In genomic region chr6:137661601-137662000, GRCh38 we compare ENCODE assay signal across 8 cellular contexts.
DNase-seq lines count a peak whose midpoint lies in the region; ATAC-seq and TF ChIP-seq lines count a peak whose summit lies in the region.

No MANE protein-coding gene starts in this region.

- peaks cover 8% of the 10 kb centered on the region for H3K27me3 ChIP-seq in foreskin keratinocyte

- no peaks in the 10 kb centered on the region for H3K4me1 Mint-ChIP-seq in CD14-positive monocyte
- H3K4me1 Mint-ChIP-seq in activated CD4-positive, alpha-beta memory T cell treated with anti-CD3 and anti-CD28 coated beads for 36 hours (ENCODE audit: low read depth), result peaks cover 24% of the 10 kb centered on the region
- peaks cover 36% of the 10 kb centered on the region for H3K4me1 Mint-ChIP-seq in T-helper 2 cell treated with Interferon-gamma antibody and Interleukin-4, amounts not matched to agents 5 μg/mL and 100 μg/mL, for 36 hours (ENCODE audit: low read depth)

- ATAC-seq in foreskin keratinocyte, result peak; percentile 45

- no peaks in the 10 kb centered on the region for H3K36me3 Mint-ChIP-seq in CD14-positive monocyte
- peaks cover under 1% of the 10 kb centered on the region for H3K36me3 Mint-ChIP-seq in activated CD4-positive, alpha-beta memory T cell treated with anti-CD3 and anti-CD28 coated beads for 36 hours
- H3K36me3 Mint-ChIP-seq in T-helper 2 cell treated with Interferon-gamma antibody and Interleukin-4, amounts not matched to agents 5 μg/mL and 100 μg/mL, for 36 hours (ENCODE audit: low read depth), result no peaks in the 10 kb centered on the region

- no peaks in the 10 kb centered on the region for H3K4me1 ChIP-seq in foreskin keratinocyte

- H3K27me3 Mint-ChIP-seq in CD14-positive monocyte (ENCODE audit: low read depth in 3 of 3), result peaks cover 0 to 2% (median 1%) of the 10 kb centered on the region in 3 donors
- peaks cover 8% of the 10 kb centered on the region for H3K27me3 Mint-ChIP-seq in activated CD4-positive, alpha-beta memory T cell treated with anti-CD3 and anti-CD28 coated beads for 36 hours
- peaks cover 1% of the 10 kb centered on the region for H3K27me3 Mint-ChIP-seq in T-helper 2 cell treated with Interferon-gamma antibody and Interleukin-4, amounts not matched to agents 5 μg/mL and 100 μg/mL, for 36 hours (ENCODE audit: low read depth)

- peaks cover 0 to 7% (median 3%) of the 10 kb centered on the region in 7 donors for H3K9me3 Mint-ChIP-seq in CD14-positive monocyte
- H3K9me3 Mint-ChIP-seq in activated CD4-positive, alpha-beta memory T cell treated with anti-CD3 and anti-CD28 coated beads for 36 hours, result no peaks in the 10 kb centered on the region
- H3K9me3 Mint-ChIP-seq in T-helper 2 cell treated with Interferon-gamma antibody and Interleukin-4, amounts not matched to agents 5 μg/mL and 100 μg/mL, for 36 hours, result peaks cover under 1% of the 10 kb centered on the region

- intact Hi-C loops in CD14-positive monocyte (cut with micrococcal nuclease), result loop anchor here in 1 of 2 donors (10.0 kb wide), 1 partner anchor 443 kb away; the partner anchor contains the start of gene PERP
- intact Hi-C loops in activated CD4-positive, alpha-beta memory T cell treated with anti-CD3 and anti-CD28 coated beads for 36 hours (cut with micrococcal nuclease), result loop anchor here (1.0 to 2.0 kb wide), 2 partner anchors 45 to 448 kb away; no protein-coding TSS in a partner anchor

- DNase-seq in CD14-positive monocyte (ENCODE audit: low spot score), result no peak
- DNase-seq in HT-29 (ENCODE audit: low spot score), result peak; percentile 32
- DNase-seq in activated CD4-positive, alpha-beta memory T cell treated with anti-CD3 and anti-CD28 coated beads for 36 hours, result peak; percentile 58
- DNase-seq in foreskin keratinocyte, result peak in 1 of 2 donors; percentile 32
- peak in 2 of 3 donors; percentile 46 to 47 for DNase-seq in stimulated activated CD4-positive, alpha-beta T cell treated with anti-CD3 and anti-CD28 coated beads, TNF-alpha, amount 100 ng/mL, for 48 hours (ENCODE audit: low read depth in 3 of 3)
- DNase-seq in NCI-H2081 treated with DMSO at 0.1 percent for 48 hours (lab: John Stamatoyannopoulos, UW), result no peak
- no peak for DNase-seq in AG08396 (ENCODE audit: low spot score)
- DNase-seq in T-helper 2 cell treated with Interferon-gamma antibody and Interleukin-4, amounts not matched to agents 5 μg/mL and 100 μg/mL, for 36 hours (ENCODE audit: low spot score), result no peak

- H3K27ac ChIP-seq in foreskin keratinocyte, result no peak overlapping the region

- no peak overlapping the region for H3K4me3 Mint-ChIP-seq in CD14-positive monocyte
- no peak overlapping the region for H3K4me3 Mint-ChIP-seq in activated CD4-positive, alpha-beta memory T cell treated with anti-CD3 and anti-CD28 coated beads for 36 hours
- H3K4me3 Mint-ChIP-seq in T-helper 2 cell treated with Interferon-gamma antibody and Interleukin-4, amounts not matched to agents 5 μg/mL and 100 μg/mL, for 36 hours, result no peak overlapping the region

- peak; percentile 39 for TF ChIP-seq CTCF in CD14-positive monocyte (IDR thresholded peaks at IDR 0.05)
- peak; percentile 73 for TF ChIP-seq CTCF in foreskin keratinocyte (conservative IDR thresholded peaks at IDR 0.05)

- CTCF ChIA-PET in activated CD4-positive, alpha-beta memory T cell treated with anti-CD3 and anti-CD28 coated beads for 36 hours (lab: Charles Lee), result interaction anchor here (0.6 to 1.7 kb wide), 9 partner anchors 11 to 347 kb away, joined by 3 to 6 read pairs (median 4); no protein-coding TSS in a partner anchor

- no peak overlapping the region for H3K27ac Mint-ChIP-seq in CD14-positive monocyte
- no peak overlapping the region for H3K27ac Mint-ChIP-seq in activated CD4-positive, alpha-beta memory T cell treated with anti-CD3 and anti-CD28 coated beads for 36 hours
- no peak overlapping the region for H3K27ac Mint-ChIP-seq in T-helper 2 cell treated with Interferon-gamma antibody and Interleukin-4, amounts not matched to agents 5 μg/mL and 100 μg/mL, for 36 hours

- POLR2A ChIA-PET in activated CD4-positive, alpha-beta memory T cell treated with anti-CD3 and anti-CD28 coated beads for 36 hours (lab: Charles Lee), result no interaction called here

Comparison
In these comparisons a context has a peak if more than half of its experiments do, and no peak if none do; other contexts are left out.
1. DNase-seq: peak in HT-29 (single experiment), activated CD4-positive, alpha-beta memory T cell treated with anti-CD3 and anti-CD28 coated beads for 36 hours (single experiment) and stimulated activated CD4-positive, alpha-beta T cell treated with anti-CD3 and anti-CD28 coated beads, TNF-alpha, amount 100 ng/mL, for 48 hours (2 of 3); none in CD14-positive monocyte (single experiment), NCI-H2081 treated with DMSO at 0.1 percent for 48 hours (single experiment), AG08396 (single experiment) and T-helper 2 cell treated with Interferon-gamma antibody and Interleukin-4, amounts not matched to agents 5 μg/mL and 100 μg/mL, for 36 hours (single experiment).